In the genomic region with DNA sequence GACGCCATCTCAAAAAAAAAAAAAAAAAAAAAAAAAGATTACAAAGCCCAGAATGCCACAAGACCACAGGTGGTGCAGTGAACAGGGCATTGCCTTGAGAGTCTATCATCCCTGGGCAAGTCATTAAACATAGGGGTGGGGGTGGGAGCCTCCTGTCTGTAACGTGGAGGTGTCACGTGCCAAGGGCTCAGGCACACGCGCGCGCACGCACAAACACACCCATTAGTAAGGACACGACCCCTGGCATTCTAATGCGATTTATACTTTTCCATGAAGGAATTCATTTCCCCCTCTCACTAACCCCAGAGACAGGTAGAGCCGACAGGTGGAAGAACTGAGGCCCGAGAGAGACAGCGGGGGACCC, we compare ENCODE assay signal across 8 cellular contexts. TPM values are rescaled to one million over a fixed set of nuclear protein-coding genes. Genes with fewer than 3 reads are reported as not detected.
DNase-seq lines count a peak whose midpoint lies in the region; ATAC-seq and TF ChIP-seq lines count a peak whose summit lies in the region.

No MANE protein-coding gene starts in this region.

- no peak overlapping the region for H3K56ac ChIP-seq in H9 (ENCODE audit: insufficient read length, low read depth, low read length)

- H3K36me3 Mint-ChIP-seq in H9 (ENCODE audit: insufficient read depth in 1 of 3, low read depth in 3 of 3) (no peaks in the 10 kb centered on the region; a peak in 1 of 7 replicates), endothelial cell (ENCODE audit: low read depth, unreplicated experiment) (peaks cover 4% of the 10 kb centered on the region), osteocyte (ENCODE audit: unreplicated experiment) (no peaks in the 10 kb centered on the region)

- H2BK120ac ChIP-seq in H9 (ENCODE audit: low read depth, low read length, poor library complexity, severe bottlenecking) = no peak overlapping the region

- H3K4me1 ChIP-seq in H9 (ENCODE audit: insufficient read depth, low read length) (no peaks in the 10 kb centered on the region; the same call in 1 of the 2 replicates), Peyer's patch (peaks cover 0 to 34% (median 4%) of the 10 kb centered on the region in 4 donors)

- intact Hi-C loops in posterior cingulate gyrus (cut with DNase I) = no loop called here

- H4K20me1 ChIP-seq in H9 (ENCODE audit: control insufficient read depth, insufficient read depth, insufficient read length) = no peaks in the 10 kb centered on the region

- no peak overlapping the region for H4K91ac ChIP-seq in H9 (ENCODE audit: insufficient read length, low read depth, low read length)

- no peak overlapping the region for H3K18ac ChIP-seq in H9 (ENCODE audit: insufficient read length, low read depth, low read length)

- no peaks in the 10 kb centered on the region for H3K36me3 ChIP-seq in Peyer's patch

- H3K9me3 Mint-ChIP-seq in H9 (peaks cover 0 to 4% of the 10 kb centered on the region in 2 experiments; a peak in 3 of 5 replicates), endothelial cell (ENCODE audit: unreplicated experiment) (no peaks in the 10 kb centered on the region), osteocyte (ENCODE audit: unreplicated experiment) (no peaks in the 10 kb centered on the region)

- no peak overlapping the region for H2BK20ac ChIP-seq in H9 (ENCODE audit: low read depth, low read length, poor library complexity, severe bottlenecking)

- peaks cover 47% of the 10 kb centered on the region for H3K23me2 ChIP-seq in H9 (ENCODE audit: insufficient read length, low read depth, low read length, poor library complexity, severe bottlenecking)

- no CpG with 5 or more reads among the region's 13 CpGs for WGBS in H9 (ENCODE audit: extremely low coverage, insufficient read length, low lambda C conversion rate)

- no peak overlapping the region for H3K23ac ChIP-seq in H9 (ENCODE audit: insufficient read length, low read depth, low read length)

- H4K8ac ChIP-seq in H9 (replicated peaks; ENCODE audit: insufficient read length, low read depth, low read length) = no peak overlapping the region

- H3K9me3 ChIP-seq in H9 (ENCODE audit: control insufficient read depth, low read depth, low read length) (no peaks in the 10 kb centered on the region), Peyer's patch (no peaks in the 10 kb centered on the region)

- TF ChIP-seq POLR2A in Peyer's patch (IDR thresholded peaks at IDR 0.05) = no peak

- H2BK15ac ChIP-seq in H9 (ENCODE audit: low read depth, low read length) = no peak overlapping the region

- TF ChIP-seq CTCF in H9 (conservative IDR thresholded peaks at IDR 0.05) = no peak
- TF ChIP-seq CTCF in Peyer's patch (IDR thresholded peaks at IDR 0.05) = no peak
- no peak for TF ChIP-seq CTCF in endothelial cell (IDR thresholded peaks at IDR 0.05; ENCODE audit: unreplicated experiment)
- no peak for TF ChIP-seq CTCF in osteocyte (IDR thresholded peaks at IDR 0.05)
- no peak for TF ChIP-seq CTCF in GM13976 (IDR thresholded peaks at IDR 0.05; ENCODE audit: borderline replicate concordance, control extremely low read depth, extremely low read depth, insufficient read depth, missing control alignments)

- H3K4me3 ChIP-seq in Peyer's patch = peak overlapping the region; percentile 34 to 86 (median 58)

- no peak overlapping the region for H2AFZ ChIP-seq in H9 (ENCODE audit: low read length)

- no peak overlapping the region for H3K14ac ChIP-seq in H9 (ENCODE audit: insufficient read depth, low read length)

- ATAC-seq in HG02798 (IDR thresholded peaks at IDR 0.05; ENCODE audit: poor library complexity, unreplicated experiment) (no peak), GM19463 (IDR thresholded peaks at IDR 0.05; ENCODE audit: unreplicated experiment) (no peak)

- no peak overlapping the region for H3T11ph ChIP-seq in H9 (ENCODE audit: low read length)

- H2BK5ac ChIP-seq in H9 (ENCODE audit: insufficient read length, low read length) = no peak overlapping the region

- no peak overlapping the region for H2AK5ac ChIP-seq in H9 (ENCODE audit: insufficient read length, low read length)

- H3K27me3 Mint-ChIP-seq in H9 (ENCODE audit: low read depth) (peaks cover 75% of the 10 kb centered on the region), endothelial cell (ENCODE audit: unreplicated experiment) (peaks cover 12% of the 10 kb centered on the region), osteocyte (ENCODE audit: unreplicated experiment) (peaks cover 7% of the 10 kb centered on the region)

- no peak overlapping the region for H3K27ac ChIP-seq in H9 (ENCODE audit: insufficient read length, low read depth, low read length)
- peak overlapping the region; percentile 17 to 78 (median 64) for H3K27ac ChIP-seq in Peyer's patch

- H3K27me3 ChIP-seq in H9 (ENCODE audit: insufficient read depth, low read length) (peaks cover 13% of the 10 kb centered on the region; the same call in 1 of the 2 replicates), Peyer's patch (no peaks in the 10 kb centered on the region)

- H3K4me1 Mint-ChIP-seq in H9 = peaks cover 30 to 32% of the 10 kb centered on the region in 2 experiments
- peaks cover 25% of the 10 kb centered on the region for H3K4me1 Mint-ChIP-seq in endothelial cell (ENCODE audit: unreplicated experiment)
- peaks cover 34% of the 10 kb centered on the region for H3K4me1 Mint-ChIP-seq in osteocyte (ENCODE audit: unreplicated experiment)

- no peaks in the 10 kb centered on the region for H3K79me1 ChIP-seq in H9 (ENCODE audit: insufficient read depth, low read depth, low read length, poor library complexity, severe bottlenecking)

- H3K79me2 ChIP-seq in H9 (ENCODE audit: insufficient read depth, low read length) = no peaks in the 10 kb centered on the region

- no peak for DNase-seq in H9
- peak in 1 of 3 donors; percentile 63 for DNase-seq in Peyer's patch
- no peak for DNase-seq in endothelial cell (ENCODE audit: low spot score)
- DNase-seq in osteocyte (ENCODE audit: extremely low spot score, unreplicated experiment) = no peak
- no peak for DNase-seq in GM13976 (ENCODE audit: low spot score)
- DNase-seq in posterior cingulate gyrus = no peak

- H4K5ac ChIP-seq in H9 (ENCODE audit: insufficient read length, low read depth, low read length) = no peak overlapping the region

- H3K4me3 Mint-ChIP-seq in H9 (peak overlapping the region; percentile 66 to 89), endothelial cell (ENCODE audit: unreplicated experiment) (peak overlapping the region; percentile 91), osteocyte (ENCODE audit: unreplicated experiment) (peak overlapping the region; percentile 73)

- H3K27ac Mint-ChIP-seq in H9 = no peak overlapping the region; a peak in 1 of 7 replicates
- H3K27ac Mint-ChIP-seq in endothelial cell (ENCODE audit: unreplicated experiment) = no peak overlapping the region
- H3K27ac Mint-ChIP-seq in osteocyte (ENCODE audit: unreplicated experiment) = peak overlapping the region; percentile 68

- in situ Hi-C loops in GM13976 (cut with MboI; ENCODE audit: low sequenced_read_pairs, unreplicated experiment) = no loop called here

- H3K4me2 ChIP-seq in H9 (ENCODE audit: insufficient read depth, insufficient read length, low read length) = peak overlapping the region; percentile 87

- H3K9ac ChIP-seq in H9 (ENCODE audit: extremely low read depth, insufficient read length, low read length) = no peak overlapping the region

- no peak overlapping the region for H2BK12ac ChIP-seq in H9 (ENCODE audit: insufficient read length, low read depth, low read length)

- no peak overlapping the region for H3K4ac ChIP-seq in H9 (ENCODE audit: low read depth, low read length)

RNA-seq across cellular contexts. Expression of a gene that starts 5.8 kb away (rescaled TPM):
- total RNA-seq in H9 (2021) (26.9 and 28.8 TPM in 2 replicates), Peyer's patch (1 to 10 TPM; 3.8 to 9.3 (median 8.9) TPM), endothelial cell (ENCODE audit: unreplicated experiment) (4.1 TPM), osteocyte (33.4 and 38.0 TPM in 2 replicates)

RNA-seq across cellular contexts. Expression of a gene that starts 21.3 kb away (rescaled TPM):
- total RNA-seq in H9 (2021) (0.31 and 0.59 TPM in 2 replicates), Peyer's patch (not detected), endothelial cell (ENCODE audit: unreplicated experiment) (not detected), osteocyte (0.48 and 0.63 TPM in 2 replicates)

RNA-seq across cellular contexts. Expression of a gene that starts 42.2 kb away (rescaled TPM):
- 14.4 and 15.3 TPM in 2 replicates for total RNA-seq in H9 (2021)
- 10 to 100 TPM; 24.9 to 43.3 (median 33.8) TPM for total RNA-seq in Peyer's patch
- 14.4 TPM for total RNA-seq in endothelial cell (ENCODE audit: unreplicated experiment)
- total RNA-seq in osteocyte = 18.1 and 20.4 TPM in 2 replicates

RNA-seq across cellular contexts. Expression of a gene that starts 47.3 kb away (rescaled TPM):
- total RNA-seq in H9 (2021) (736 and 739 TPM in 2 replicates), Peyer's patch (100 to 1,000 TPM; 123 to 229 (median 185) TPM), endothelial cell (ENCODE audit: unreplicated experiment) (732 TPM), osteocyte (435 and 452 TPM in 2 replicates)
